21 cellular contexts compared by ENCODE assay signal in genomic region chr11:8311366-8311765, GRCh38. TPM values are rescaled to one million over a fixed set of nuclear protein-coding genes. Genes with fewer than 3 reads are reported as not detected.
DNase-seq lines count a peak whose midpoint lies in the region; ATAC-seq and TF ChIP-seq lines count a peak whose summit lies in the region.
"Had no signal": no experiment of that assay in that cellular context is flagged by ENCODE, and none has a peak within 500 bp of the region (broad histone marks: within the 10 kb centered on the region; RNA-seq: fewer than 3 reads in every experiment).

No MANE protein-coding gene starts in this region.

- no peak overlapping the region for H3K4me2 ChIP-seq in neuronal stem cell (ENCODE audit: insufficient read depth, low read length, poor library complexity, severe bottlenecking)
- H3K4me2 ChIP-seq: BLaER1 had no signal

- H2BK15ac ChIP-seq in neuronal stem cell (ENCODE audit: low read length) = peak overlapping the region; percentile 19

- H2BK120ac ChIP-seq in neuronal stem cell (ENCODE audit: low read depth, low read length) = no peak overlapping the region

- no peak overlapping the region for H4K8ac ChIP-seq in neuronal stem cell (ENCODE audit: low read depth, low read length)

- peak overlapping the region; percentile 66 for H2BK5ac ChIP-seq in neuronal stem cell (ENCODE audit: low read length)

- H3K27me3 ChIP-seq in neuronal stem cell (ENCODE audit: control insufficient read depth in 3 of 3, insufficient read depth in 3 of 3, low read depth in 1 of 3, low read length in 3 of 3) (peaks cover 0 to 59% (median 14%) of the 10 kb centered on the region in 3 experiments), spleen (replicated peaks in 1 of 7) (no peaks in the 10 kb centered on the region), heart left ventricle (no peaks in the 10 kb centered on the region)
- H3K27me3 ChIP-seq: BLaER1 had no signal

- H3K27ac ChIP-seq in neuronal stem cell (replicated peaks; ENCODE audit: low read length) (no peak overlapping the region), spleen (no peak overlapping the region), heart left ventricle (no peak overlapping the region)
- H3K27ac ChIP-seq: 22Rv1, BLaER1, C4-2B had no signal

- no peak for TF ChIP-seq CTCF in natural killer cell (IDR thresholded peaks at IDR 0.05)
- TF ChIP-seq CTCF in spleen (IDR thresholded peaks at IDR 0.05 in 8 of 11, conservative IDR thresholded peaks at IDR 0.05 in 3 of 11) = no peak
- TF ChIP-seq CTCF in heart left ventricle (IDR thresholded peaks at IDR 0.05) = no peak

- no peak overlapping the region for H2BK12ac ChIP-seq in neuronal stem cell (ENCODE audit: low read length)

- no peak for ATAC-seq in natural killer cell treated with Interleukin-12 subunit alpha and Interleukin-12 subunit beta and Interleukin-15 and Interleukin-18, amount 100 ng/mL, for 72 hours
- ATAC-seq in natural killer cell = no peak
- ATAC-seq in heart left ventricle = no peak

- no peaks in the 10 kb centered on the region for H3K9me3 ChIP-seq in neuronal stem cell (replicated peaks in 1 of 2; ENCODE audit: control insufficient read depth in 2 of 2, insufficient read depth in 1 of 2, low read depth in 1 of 2, low read length in 2 of 2)
- H3K9me3 ChIP-seq in spleen = no peaks in the 10 kb centered on the region
- no peaks in the 10 kb centered on the region for H3K9me3 ChIP-seq in heart left ventricle
- H3K9me3 ChIP-seq: BLaER1, HAP-1 had no signal

- H3K79me1 ChIP-seq in neuronal stem cell (ENCODE audit: low read depth, low read length) = no peaks in the 10 kb centered on the region

- no peak overlapping the region for H3K4me3 ChIP-seq in neuronal stem cell (ENCODE audit: low read length in 2 of 2)
- no peak overlapping the region for H3K4me3 ChIP-seq in spleen
- no peak overlapping the region for H3K4me3 ChIP-seq in heart left ventricle
- H3K4me3 ChIP-seq: BLaER1, HAP-1 had no signal

- peak overlapping the region; percentile 58 for H3K18ac ChIP-seq in neuronal stem cell (ENCODE audit: low read length)

- no peaks in the 10 kb centered on the region for H3K36me3 Mint-ChIP-seq in natural killer cell treated with Interleukin-12 subunit alpha and Interleukin-12 subunit beta and Interleukin-15 and Interleukin-18, amount 100 ng/mL, for 72 hours
- H3K36me3 Mint-ChIP-seq in natural killer cell = no peaks in the 10 kb centered on the region

- H3K27ac Mint-ChIP-seq in natural killer cell treated with Interleukin-12 subunit alpha and Interleukin-12 subunit beta and Interleukin-15 and Interleukin-18, amount 100 ng/mL, for 72 hours = no peak overlapping the region
- H3K27ac Mint-ChIP-seq in natural killer cell = no peak overlapping the region
- H3K27ac Mint-ChIP-seq: B cell; CD4-positive, alpha-beta T cell; HFFc6 had no signal

- WGBS in neuronal stem cell (ENCODE audit: extremely low coverage in 2 of 2, insufficient read length in 2 of 2, insufficient replicate concordance in 1 of 2), 2 donors = no CpG with 5 or more reads among the region's 10 CpGs
- WGBS in spleen, 5 donors = 70 to 84% (median 73%) methylated on average over 10 of the region's 10 CpGs
- 75 to 90% (median 78%) methylated on average over 10 of the region's 10 CpGs for WGBS in heart left ventricle, 4 donors

- no peak for TF ChIP-seq POLR2A in spleen (IDR thresholded peaks at IDR 0.05)
- TF ChIP-seq POLR2A in heart left ventricle (IDR thresholded peaks at IDR 0.05) = no peak

- H3K36me3 ChIP-seq in neuronal stem cell (replicated peaks in 1 of 2; ENCODE audit: control insufficient read depth in 2 of 2, insufficient read depth in 2 of 2, low read length in 2 of 2) (no peaks in the 10 kb centered on the region), spleen (no peaks in the 10 kb centered on the region), heart left ventricle (no peaks in the 10 kb centered on the region)
- H3K36me3 ChIP-seq: BLaER1, HAP-1 had no signal

- no peak overlapping the region for H3K4me3 Mint-ChIP-seq in natural killer cell treated with Interleukin-12 subunit alpha and Interleukin-12 subunit beta and Interleukin-15 and Interleukin-18, amount 100 ng/mL, for 72 hours
- no peak overlapping the region for H3K4me3 Mint-ChIP-seq in natural killer cell
- H3K4me3 Mint-ChIP-seq: B cell; CD4-positive, alpha-beta T cell; HFFc6 had no signal

- peaks cover 0 to 6% of the 10 kb centered on the region in 2 donors for H3K4me1 Mint-ChIP-seq in natural killer cell treated with Interleukin-12 subunit alpha and Interleukin-12 subunit beta and Interleukin-15 and Interleukin-18, amount 100 ng/mL, for 72 hours (ENCODE audit: low read depth in 2 of 2)
- H3K4me1 Mint-ChIP-seq in natural killer cell = no peaks in the 10 kb centered on the region
- H3K4me1 Mint-ChIP-seq: B cell had no signal

- H2AK5ac ChIP-seq in neuronal stem cell (ENCODE audit: low read depth, low read length) = peak overlapping the region; percentile 47

- H4K91ac ChIP-seq in neuronal stem cell (ENCODE audit: low read depth, low read length, poor library complexity) = no peak overlapping the region

- no peak overlapping the region for H3K4ac ChIP-seq in neuronal stem cell (ENCODE audit: low read length)

- no peak overlapping the region for H3K14ac ChIP-seq in neuronal stem cell (ENCODE audit: low read length)

- DNase-seq in natural killer cell treated with Interleukin-12 subunit alpha and Interleukin-12 subunit beta and Interleukin-15 and Interleukin-18, amount 100 ng/mL, for 72 hours (ENCODE audit: low spot score) = peak; percentile 39
- DNase-seq in natural killer cell = no peak
- no peak for DNase-seq in neuronal stem cell (ENCODE audit: low spot score)
- DNase-seq in spleen = peak; percentile 35
- DNase-seq in heart left ventricle = no peak
- no peak for DNase-seq in NCI-H2196 treated with DMSO at 0.1 percent for 48 hours (lab: John Stamatoyannopoulos, UW; ENCODE audit: unreplicated experiment)
- DNase-seq: Calu3; CD4-positive, alpha-beta T cell; COR-L47; DMS79 treated with DMSO at 0.1 percent for 48 hours; GF-D8; GOT3; HFFc6 had no signal

- H2AFZ ChIP-seq in neuronal stem cell (ENCODE audit: low read length) = no peak overlapping the region

- H3K27me3 Mint-ChIP-seq in natural killer cell treated with Interleukin-12 subunit alpha and Interleukin-12 subunit beta and Interleukin-15 and Interleukin-18, amount 100 ng/mL, for 72 hours = peaks cover 0 to 5% of the 10 kb centered on the region in 2 donors
- no peaks in the 10 kb centered on the region for H3K27me3 Mint-ChIP-seq in natural killer cell (ENCODE audit: low read depth in 2 of 2)
- H3K27me3 Mint-ChIP-seq: B cell; CD4-positive, alpha-beta T cell had no signal

- H3K4me1 ChIP-seq in neuronal stem cell (ENCODE audit: control insufficient read depth in 2 of 2, insufficient read depth in 1 of 2, low read depth in 1 of 2, low read length in 2 of 2) (peaks cover 6 to 20% of the 10 kb centered on the region in 2 donors), spleen (no peaks in the 10 kb centered on the region), heart left ventricle (no peaks in the 10 kb centered on the region)
- H3K4me1 ChIP-seq: BLaER1, HAP-1 had no signal

- intact Hi-C loops in natural killer cell (cut with micrococcal nuclease) (no loop called here), spleen (cut with DNase I; ENCODE audit: low total_unique reads) (no loop called here), heart left ventricle (cut with DNase I) (loop anchor here in 4 of 10 donors (5.0 to 10.0 kb wide), 2 partner anchors 84 to 87 kb away; no protein-coding TSS in a partner anchor)

- H3K9me3 Mint-ChIP-seq in natural killer cell treated with Interleukin-12 subunit alpha and Interleukin-12 subunit beta and Interleukin-15 and Interleukin-18, amount 100 ng/mL, for 72 hours = no peaks in the 10 kb centered on the region
- H3K9me3 Mint-ChIP-seq in natural killer cell = no peaks in the 10 kb centered on the region
- H3K9me3 Mint-ChIP-seq: CD4-positive, alpha-beta T cell; HFFc6 had no signal

- H3K23ac ChIP-seq in neuronal stem cell (ENCODE audit: low read depth, low read length, poor library complexity) = peak overlapping the region; percentile 27

- H3K9ac ChIP-seq in neuronal stem cell (ENCODE audit: low read depth, low read length, poor library complexity) = no peak overlapping the region
- H3K9ac ChIP-seq: BLaER1 had no signal

RNA-seq across cellular contexts. Expression of gene LMO1, which starts 47.7 kb away (rescaled TPM):
- not detected for total RNA-seq in natural killer cell treated with Interleukin-12 subunit alpha and Interleukin-12 subunit beta and Interleukin-15 and Interleukin-18, amount 100 ng/mL, for 72 hours
- not detected for total RNA-seq in natural killer cell
- polyA plus RNA-seq in neuronal stem cell (2013, experiment 1 of 2) = 9.9 TPM
- 9.4 TPM for polyA plus RNA-seq in neuronal stem cell (2013, experiment 2 of 2)
- total RNA-seq in spleen = 1 to 10 TPM in 2 of 7 donors, under 1 TPM in 1, not detected in 4; 0.57 to 1.0 (median 1.0) TPM
- polyA plus RNA-seq in spleen = under 1 TPM in 2 of 3 donors, not detected in 1; 0.17 to 0.20 TPM
- total RNA-seq in heart left ventricle = 1 to 10 TPM in 6 of 9 donors, under 1 TPM in 2, not detected in 1; 0.75 to 4.1 (median 2.4) TPM
- polyA plus RNA-seq in heart left ventricle = 1 to 10 TPM in 1 of 2 donors, under 1 TPM in 1; 0.42 to 2.2 TPM
- total RNA-seq: B cell; Calu3; CD4-positive, alpha-beta T cell; Daoy; G401; HFFc6 had no signal
- polyA plus RNA-seq: AG04450 had no signal

Comparison
In these comparisons a context has a peak if more than half of its experiments do, and no peak if none do; other contexts are left out.
1. DNase-seq: peak in natural killer cell treated with Interleukin-12 subunit alpha and Interleukin-12 subunit beta and Interleukin-15 and Interleukin-18, amount 100 ng/mL, for 72 hours (single experiment) and spleen (single experiment); none in natural killer cell (single experiment), neuronal stem cell (single experiment), heart left ventricle (0 of 5) and NCI-H2196 treated with DMSO at 0.1 percent for 48 hours (single experiment).